ENCODE assay signal across 1 cellular context in the genomic region with DNA sequence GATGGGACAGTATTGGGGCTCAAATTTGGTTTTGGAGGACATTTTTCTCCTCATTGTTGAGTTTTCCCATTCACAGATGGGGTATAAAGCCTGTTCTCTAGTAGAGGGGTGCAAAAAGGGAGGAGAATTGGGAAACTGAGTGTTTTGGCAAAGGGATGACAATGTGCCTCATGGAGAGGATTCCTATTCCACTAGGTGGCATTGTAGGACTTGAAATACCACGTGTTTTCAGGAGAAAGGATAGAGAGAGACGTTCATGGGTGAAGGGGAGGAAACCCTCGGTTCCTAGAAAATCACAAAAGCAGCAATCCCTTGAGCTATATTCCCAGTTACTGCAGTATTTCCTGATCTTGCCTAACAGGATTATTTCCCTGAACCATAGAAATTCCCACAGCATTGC.
TF ChIP-seq lines count a peak whose summit lies in the region.

No MANE protein-coding gene starts in this region.

TF ChIP-seq in HCT116, 20 proteins besides CTCF, POLR2A, EP300 and RAD21 (continued from another document):
- TF ChIP-seq, protein P1, sequence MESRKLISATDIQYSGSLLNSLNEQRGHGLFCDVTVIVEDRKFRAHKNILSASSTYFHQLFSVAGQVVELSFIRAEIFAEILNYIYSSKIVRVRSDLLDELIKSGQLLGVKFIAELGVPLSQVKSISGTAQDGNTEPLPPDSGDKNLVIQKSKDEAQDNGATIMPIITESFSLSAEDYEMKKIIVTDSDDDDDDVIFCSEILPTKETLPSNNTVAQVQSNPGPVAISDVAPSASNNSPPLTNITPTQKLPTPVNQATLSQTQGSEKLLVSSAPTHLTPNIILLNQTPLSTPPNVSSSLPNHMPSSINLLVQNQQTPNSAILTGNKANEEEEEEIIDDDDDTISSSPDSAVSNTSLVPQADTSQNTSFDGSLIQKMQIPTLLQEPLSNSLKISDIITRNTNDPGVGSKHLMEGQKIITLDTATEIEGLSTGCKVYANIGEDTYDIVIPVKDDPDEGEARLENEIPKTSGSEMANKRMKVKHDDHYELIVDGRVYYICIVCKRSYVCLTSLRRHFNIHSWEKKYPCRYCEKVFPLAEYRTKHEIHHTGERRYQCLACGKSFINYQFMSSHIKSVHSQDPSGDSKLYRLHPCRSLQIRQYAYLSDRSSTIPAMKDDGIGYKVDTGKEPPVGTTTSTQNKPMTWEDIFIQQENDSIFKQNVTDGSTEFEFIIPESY (IDR thresholded peaks at IDR 0.05; ENCODE audit: extremely low read depth, insufficient replicate concordance, low read length): no peak
